1 cellular context compared by ENCODE assay signal in genomic region chrX:107701493-107702121, GRCh38.
TF ChIP-seq lines count a peak whose summit lies in the region.

No MANE protein-coding gene starts in this region.

TF ChIP-seq in GM23338, 12 proteins besides CTCF, POLR2A, EP300 and RAD21 (continued from another document):
- TF ChIP-seq ZNF462 (CRISPR knock-in tag; IDR thresholded peaks at IDR 0.05) = no peak
- no peak for TF ChIP-seq ETS1 (IDR thresholded peaks at IDR 0.05)
